1 cellular context compared by ENCODE assay signal in the genomic region with DNA sequence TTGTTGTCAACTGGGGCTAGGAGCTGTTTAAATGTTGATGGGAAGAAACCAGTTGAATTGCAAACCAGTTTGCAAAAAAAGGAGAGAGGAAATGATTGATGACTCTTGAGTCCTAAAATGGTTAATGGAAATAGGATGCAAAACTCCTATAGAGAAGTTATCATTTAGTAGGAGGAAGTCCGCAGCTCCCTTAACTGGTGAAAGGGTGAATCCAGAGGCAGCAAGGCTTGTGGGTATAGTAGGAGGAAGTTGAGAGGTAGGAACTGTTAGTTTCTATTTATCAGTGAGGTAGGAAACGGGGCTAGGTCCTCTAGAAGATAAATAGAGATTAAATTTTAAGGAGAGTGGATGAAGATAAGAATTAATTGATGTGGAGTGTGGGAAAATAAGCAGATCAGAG.
TF ChIP-seq lines count a peak whose summit lies in the region.

No MANE protein-coding gene starts in this region.

TF ChIP-seq in GM12878, 131 proteins besides CTCF, POLR2A, EP300 and RAD21:
- TF ChIP-seq MXI1 (IDR thresholded peaks at IDR 0.05; ENCODE audit: low read depth, low read length) = no peak
- TF ChIP-seq SMAD1 (IDR thresholded peaks at IDR 0.05; ENCODE audit: low read depth, partially characterized antibody) = no peak
- TF ChIP-seq MAX (IDR thresholded peaks at IDR 0.05; ENCODE audit: low read depth, low read length) = no peak
- TF ChIP-seq ZSCAN29 (IDR thresholded peaks at IDR 0.05) = no peak
- no peak for TF ChIP-seq SIX5 (IDR thresholded peaks at IDR 0.05; ENCODE audit: low read depth, low read length, severe bottlenecking)
- TF ChIP-seq ZNF217 (IDR thresholded peaks at IDR 0.05) = no peak
TF ChIP-seq in GM12878: peak in this region for 0.
